ENCODE assay signal across 21 cellular contexts in the genomic region with DNA sequence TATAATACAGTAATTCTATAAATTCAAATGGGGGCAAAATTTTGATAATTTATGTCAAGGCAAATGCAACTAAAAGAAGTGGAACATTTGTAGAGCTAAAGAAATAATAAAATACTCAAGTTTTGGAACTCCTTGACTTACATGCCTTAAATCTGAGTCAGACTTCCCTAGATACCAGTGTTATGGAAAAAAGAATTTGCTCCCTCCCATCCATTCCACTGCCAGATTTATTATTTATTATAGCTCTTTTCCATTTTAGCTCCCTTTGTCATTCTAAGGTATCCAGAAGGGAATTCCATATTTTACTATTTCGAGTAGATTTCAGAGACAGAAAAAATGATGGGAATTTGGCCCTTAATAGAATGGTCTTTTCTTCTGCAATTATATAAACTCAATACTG. TPM values are rescaled to one million over a fixed set of nuclear protein-coding genes. Genes with fewer than 3 reads are reported as not detected.
DNase-seq lines count a peak whose midpoint lies in the region; ATAC-seq, FAIRE-seq and TF ChIP-seq lines count a peak whose summit lies in the region.
"Had no signal": no experiment of that assay in that cellular context is flagged by ENCODE, and none has a peak within 500 bp of the region (broad histone marks: within the 10 kb centered on the region; RNA-seq: fewer than 3 reads in every experiment).

No MANE protein-coding gene starts in this region.

- H3K4me1 Mint-ChIP-seq in astrocyte (ENCODE audit: low read depth, unreplicated experiment) = peaks cover 14% of the 10 kb centered on the region
- H3K4me1 Mint-ChIP-seq: activated naive CD4-positive, alpha-beta T cell treated with anti-CD3 and anti-CD28 coated beads, Interleukin-2, amount 50 U/mL, for 24 hours; GM23338 had no signal

- no peak for FAIRE-seq in astrocyte (lab: Jason Lieb, UNC)
- FAIRE-seq: keratinocyte had no signal

- DNase-seq in GM03348 (ENCODE audit: low spot score) (peak; percentile 72), astrocyte (ENCODE audit: low read depth) (peak; percentile 82), left ventricle myocardium inferior (no peak), stromal cell of bone marrow (ENCODE audit: low read depth) (peak; percentile 56), T-helper 2 cell (no peak), hypothalamus (lab: John Stamatoyannopoulos, UW) (no peak)
- DNase-seq: activated CD4-positive, alpha-beta T cell treated with anti-CD3 and anti-CD28 coated beads for 4 hours; activated T-cell treated with anti-CD3 and anti-CD28 coated beads for 4 hours; C1 segment of cervical spinal cord; cerebellar nuclear complex; DMS53; glutamatergic neuron; NCI-H1436 treated with DMSO at 0.1 percent for 48 hours; SJCRH30; T1000 had no signal

- H3K27ac ChIP-seq in astrocyte (ENCODE audit: low read depth, low read length) = peak overlapping the region; percentile 61
- H3K27ac ChIP-seq in left ventricle myocardium inferior (replicated peaks) = peak overlapping the region; percentile 34
- H3K27ac ChIP-seq: parathyroid adenoma, SJCRH30 had no signal

- H3K36me3 Mint-ChIP-seq in astrocyte (ENCODE audit: low read depth, unreplicated experiment) = peaks cover 13% of the 10 kb centered on the region
- H3K36me3 Mint-ChIP-seq: activated naive CD4-positive, alpha-beta T cell treated with anti-CD3 and anti-CD28 coated beads, Interleukin-2, amount 50 U/mL, for 24 hours had no signal

- H3K27me3 ChIP-seq in astrocyte (ENCODE audit: insufficient read depth, low read length) (no peaks in the 10 kb centered on the region), left ventricle myocardium inferior (ENCODE audit: low read depth) (no peaks in the 10 kb centered on the region)
- H3K27me3 ChIP-seq: SJCRH30 had no signal

- no peak overlapping the region for H3K4me3 ChIP-seq in astrocyte (ENCODE audit: insufficient read depth, low read depth, low read length)
- no peak overlapping the region for H3K4me3 ChIP-seq in left ventricle myocardium inferior
- H3K4me3 ChIP-seq: GM23338, SJCRH30 had no signal

- no peaks in the 10 kb centered on the region for H3K27me3 Mint-ChIP-seq in astrocyte (ENCODE audit: low read depth, unreplicated experiment)

- ATAC-seq in GM21528 (IDR thresholded peaks at IDR 0.05; ENCODE audit: low FRiP score, unreplicated experiment) = no peak
- ATAC-seq: GM23338 had no signal

- peaks cover 28% of the 10 kb centered on the region for H4K20me1 ChIP-seq in astrocyte (ENCODE audit: insufficient read depth, low read length)

- peak overlapping the region; percentile 24 for H3K4me2 ChIP-seq in astrocyte (ENCODE audit: low read length)
- H3K4me2 ChIP-seq: GM23338 had no signal

- peaks cover 42% of the 10 kb centered on the region for H3K79me2 ChIP-seq in astrocyte (ENCODE audit: insufficient read depth, low read length)
- H3K79me2 ChIP-seq: parathyroid adenoma had no signal

- H3K36me3 ChIP-seq in astrocyte (ENCODE audit: insufficient read depth, low read length) (peaks cover 11% of the 10 kb centered on the region), left ventricle myocardium inferior (peaks cover 8% of the 10 kb centered on the region)
- H3K36me3 ChIP-seq: SJCRH30 had no signal

- no peak overlapping the region for H2AFZ ChIP-seq in astrocyte (ENCODE audit: low read depth, low read length)
- H2AFZ ChIP-seq: GM23338, parathyroid adenoma had no signal

- H3K27ac Mint-ChIP-seq in astrocyte (ENCODE audit: unreplicated experiment) = no peak overlapping the region
- H3K27ac Mint-ChIP-seq: activated naive CD4-positive, alpha-beta T cell treated with anti-CD3 and anti-CD28 coated beads, Interleukin-2, amount 50 U/mL, for 24 hours; GM23338; stimulated activated naive CD8-positive, alpha-beta T cell treated with anti-CD3 and anti-CD28 coated beads, Interleukin-15, Interleukin-2, amounts not matched to agents 100 ng/mL and 50 ng/mL, for 24 hours had no signal

- peak overlapping the region; percentile 16 for H3K9ac ChIP-seq in astrocyte (ENCODE audit: low read length)
- H3K9ac ChIP-seq: parathyroid adenoma had no signal

- H3K9me3 ChIP-seq in astrocyte (ENCODE audit: insufficient read depth, low read depth, low read length) = no peaks in the 10 kb centered on the region
- peaks cover 9% of the 10 kb centered on the region for H3K9me3 ChIP-seq in left ventricle myocardium inferior (replicated peaks)
- H3K9me3 ChIP-seq: SJCRH30 had no signal

- no peaks in the 10 kb centered on the region for H3K9me3 Mint-ChIP-seq in astrocyte (ENCODE audit: unreplicated experiment)
- H3K9me3 Mint-ChIP-seq: GM23338 had no signal

- H3K4me3 Mint-ChIP-seq in astrocyte (ENCODE audit: unreplicated experiment) = no peak overlapping the region
- H3K4me3 Mint-ChIP-seq: activated naive CD4-positive, alpha-beta T cell treated with anti-CD3 and anti-CD28 coated beads, Interleukin-2, amount 50 U/mL, for 24 hours; GM23338; stimulated activated naive CD8-positive, alpha-beta T cell treated with anti-CD3 and anti-CD28 coated beads, Interleukin-15, Interleukin-2, amounts not matched to agents 100 ng/mL and 50 ng/mL, for 24 hours had no signal

- TF ChIP-seq CTCF in astrocyte (IDR thresholded peaks at IDR 0.05; ENCODE audit: insufficient read depth, low read depth, low read length) (no peak), left ventricle myocardium inferior (IDR thresholded peaks at IDR 0.05; ENCODE audit: borderline replicate concordance) (no peak)

- H3K4me1 ChIP-seq in astrocyte (ENCODE audit: insufficient read depth, low read length) = peaks cover 18% of the 10 kb centered on the region
- H3K4me1 ChIP-seq in left ventricle myocardium inferior = peaks cover 25% of the 10 kb centered on the region
- H3K4me1 ChIP-seq: parathyroid adenoma, SJCRH30 had no signal

- intact Hi-C loops in left ventricle myocardium inferior (cut with micrococcal nuclease) = no loop called here

RNA-seq across cellular contexts. Expression of a gene that starts 44.0 kb away (rescaled TPM):
- 29.6 and 34.5 TPM in 2 replicates for total RNA-seq in astrocyte
- total RNA-seq in left ventricle myocardium inferior = 14.6 TPM

Comparison
In these comparisons a context has a peak if more than half of its experiments do, and no peak if none do; other contexts are left out.
1. DNase-seq: peak in GM03348 (single experiment), astrocyte (single experiment) and stromal cell of bone marrow (single experiment); none in left ventricle myocardium inferior (single experiment), T-helper 2 cell (0 of 5) and hypothalamus (0 of 51).